Comparison of ENCODE assay signal across 31 cellular contexts in genomic region chr9:107270082-107270481, GRCh38. TPM values are rescaled to one million over a fixed set of nuclear protein-coding genes. Genes with fewer than 3 reads are reported as not detected.
DNase-seq lines count a peak whose midpoint lies in the region; ATAC-seq and TF ChIP-seq lines count a peak whose summit lies in the region.
"Had no signal": no experiment of that assay in that cellular context is flagged by ENCODE, and none has a peak within 500 bp of the region (broad histone marks: within the 10 kb centered on the region; RNA-seq: fewer than 3 reads in every experiment).

No MANE protein-coding gene starts in this region.

- no peaks in the 10 kb centered on the region for H3K36me3 ChIP-seq in adipocyte (ENCODE audit: control insufficient read depth, insufficient read depth, low read length, severe bottlenecking)
- H3K36me3 ChIP-seq in lower lobe of right lung, result no peaks in the 10 kb centered on the region
- no peaks in the 10 kb centered on the region for H3K36me3 ChIP-seq in upper lobe of right lung
- H3K36me3 ChIP-seq in GM23248 (ENCODE audit: low read depth), result no peaks in the 10 kb centered on the region
- H3K36me3 ChIP-seq: neutrophil, sigmoid colon, transverse colon had no signal

- H3K9me2 ChIP-seq in GM23248 (ENCODE audit: insufficient read depth), result no peaks in the 10 kb centered on the region

- H3K4me3 ChIP-seq in adipocyte (ENCODE audit: low read length), result peak overlapping the region; percentile 60
- peak overlapping the region; percentile 25 for H3K4me3 ChIP-seq in lower lobe of right lung
- peak overlapping the region; percentile 10 for H3K4me3 ChIP-seq in upper lobe of right lung
- no peak overlapping the region for H3K4me3 ChIP-seq in GM23248
- H3K4me3 ChIP-seq: sigmoid colon, transverse colon had no signal

- intact Hi-C loops in lower lobe of right lung (cut with DNase I) (no loop called here), upper lobe of right lung (cut with DNase I) (no loop called here)

- peaks cover 34% of the 10 kb centered on the region for H3K27me3 Mint-ChIP-seq in activated CD4-positive, alpha-beta T cell treated with anti-CD3 and anti-CD28 coated beads, Interleukin-2, amount 10 ng/mL, durations not matched to agents 7 days and 5 days

- no peaks in the 10 kb centered on the region for H4K20me1 ChIP-seq in GM23248 (ENCODE audit: insufficient read depth)

- WGBS in GM23248 (ENCODE audit: low coverage in 1 of 2, low lambda C conversion rate in 2 of 2, missing lambda C conversion rate in 2 of 2), 2 experiments, result 50 to 90% methylated on average over 1 of the region's 1 CpG

- H3K4me3 Mint-ChIP-seq in activated CD4-positive, alpha-beta T cell treated with anti-CD3 and anti-CD28 coated beads, Interleukin-2, amount 10 ng/mL, durations not matched to agents 7 days and 5 days, result no peak overlapping the region
- H3K4me3 Mint-ChIP-seq: activated CD8-positive, alpha-beta T cell treated with anti-CD3 and anti-CD28 coated beads, Interleukin-2, amount 10 ng/mL, durations not matched to agents 7 days and 5 days; activated naive CD4-positive, alpha-beta T cell treated with anti-CD3 and anti-CD28 coated beads, Interleukin-2, amount 50 U/mL, for 24 hours; CD4-positive, CD25-positive, alpha-beta regulatory T cell; H9; immature natural killer cell; naive B cell had no signal

- H3K36me3 Mint-ChIP-seq in activated CD4-positive, alpha-beta T cell treated with anti-CD3 and anti-CD28 coated beads, Interleukin-2, amount 10 ng/mL, durations not matched to agents 7 days and 5 days (ENCODE audit: low read depth), result no peaks in the 10 kb centered on the region
- H3K36me3 Mint-ChIP-seq: activated naive CD4-positive, alpha-beta T cell treated with anti-CD3 and anti-CD28 coated beads, Interleukin-2, amount 50 U/mL, for 24 hours; naive B cell had no signal

- peaks cover 3% of the 10 kb centered on the region for H3K9me3 Mint-ChIP-seq in activated CD4-positive, alpha-beta T cell treated with anti-CD3 and anti-CD28 coated beads, Interleukin-2, amount 10 ng/mL, durations not matched to agents 7 days and 5 days

- POLR2A ChIA-PET in activated CD4-positive, alpha-beta T cell treated with anti-CD3 and anti-CD28 coated beads, Interleukin-2, amount 10 ng/mL, durations not matched to agents 7 days and 5 days (lab: Charles Lee), result no interaction called here

- no peak for DNase-seq in activated CD4-positive, alpha-beta T cell treated with anti-CD3 and anti-CD28 coated beads, Interleukin-2, amount 10 ng/mL, durations not matched to agents 7 days and 5 days
- DNase-seq in activated CD4-positive, alpha-beta T cell treated with anti-CD3 and anti-CD28 coated beads, Interleukin-2, amount 50 U/mL, for 1 hour, result no peak
- no peak for DNase-seq in adipocyte (ENCODE audit: low read depth)
- DNase-seq in lower lobe of right lung, result no peak
- DNase-seq in upper lobe of right lung, result no peak
- no peak for DNase-seq in activated naive CD4-positive, alpha-beta T cell treated with anti-CD3 and anti-CD28 coated beads, Interleukin-2, amount 50 U/mL, for 16 hours
- no peak for DNase-seq in caudate nucleus (lab: John Stamatoyannopoulos, UW)
- no peak for DNase-seq in GM23248
- DNase-seq: activated CD8-positive, alpha-beta T cell treated with anti-CD3 and anti-CD28 coated beads, Interleukin-2, amount 10 ng/mL, durations not matched to agents 7 days and 5 days; amygdala; effector CD4-positive, alpha-beta T cell; H9; immature natural killer cell; midbrain; naive B cell; NCI-H1417 treated with DMSO at 0.1 percent for 48 hours; NCI-H2029 treated with DMSO at 0.1 percent for 48 hours; NCI-H226; NCI-H526 treated with DMSO at 0.1 percent for 48 hours; SHP77 treated with DMSO at 0.1 percent for 48 hours; sigmoid colon; stimulated activated CD4-positive, alpha-beta T cell treated with anti-CD3 and anti-CD28 coated beads, Interleukin-4, amount 100 ng/mL, for 4 hours; SW 1271; T-helper 9 cell; transverse colon had no signal

- TF ChIP-seq CTCF in lower lobe of right lung (IDR thresholded peaks at IDR 0.05), result no peak
- TF ChIP-seq CTCF in upper lobe of right lung (IDR thresholded peaks at IDR 0.05), result no peak

- H3K9me3 ChIP-seq in adipocyte (ENCODE audit: control insufficient read depth, low read length) (peaks cover 4% of the 10 kb centered on the region), lower lobe of right lung (peaks cover 4% of the 10 kb centered on the region), upper lobe of right lung (peaks cover 5% of the 10 kb centered on the region), GM23248 (ENCODE audit: low read depth) (no peaks in the 10 kb centered on the region)
- H3K9me3 ChIP-seq: neutrophil, sigmoid colon had no signal

- in situ Hi-C loops in GM23248 (cut with MboI), result no loop called here

- no peak overlapping the region for H3K4me2 ChIP-seq in GM23248 (ENCODE audit: unreplicated experiment)

- no peaks in the 10 kb centered on the region for H3K79me2 ChIP-seq in GM23248 (ENCODE audit: insufficient read depth)

- peaks cover 60% of the 10 kb centered on the region for H3K4me1 ChIP-seq in adipocyte (ENCODE audit: control insufficient read depth, insufficient read depth, low read length)
- peaks cover 16% of the 10 kb centered on the region for H3K4me1 ChIP-seq in lower lobe of right lung
- peaks cover 27% of the 10 kb centered on the region for H3K4me1 ChIP-seq in upper lobe of right lung
- H3K4me1 ChIP-seq in GM23248 (ENCODE audit: insufficient read depth), result peaks cover 42% of the 10 kb centered on the region

- peaks cover 15% of the 10 kb centered on the region for H3F3A ChIP-seq in GM23248 (ENCODE audit: insufficient read depth)

- peak overlapping the region; percentile 54 for H3K27ac Mint-ChIP-seq in activated CD4-positive, alpha-beta T cell treated with anti-CD3 and anti-CD28 coated beads, Interleukin-2, amount 10 ng/mL, durations not matched to agents 7 days and 5 days
- H3K27ac Mint-ChIP-seq: activated CD8-positive, alpha-beta T cell treated with anti-CD3 and anti-CD28 coated beads, Interleukin-2, amount 10 ng/mL, durations not matched to agents 7 days and 5 days; activated naive CD4-positive, alpha-beta T cell treated with anti-CD3 and anti-CD28 coated beads, Interleukin-2, amount 50 U/mL, for 24 hours; CD4-positive, CD25-positive, alpha-beta regulatory T cell; H9; immature natural killer cell had no signal

- no peaks in the 10 kb centered on the region for H3K27me3 ChIP-seq in adipocyte (replicated peaks; ENCODE audit: control insufficient read depth, insufficient read depth, low read length)
- H3K27me3 ChIP-seq in lower lobe of right lung (ENCODE audit: low read depth), result no peaks in the 10 kb centered on the region
- H3K27me3 ChIP-seq in upper lobe of right lung, result no peaks in the 10 kb centered on the region
- H3K27me3 ChIP-seq in GM23248 (replicated peaks; ENCODE audit: insufficient read depth), result no peaks in the 10 kb centered on the region
- H3K27me3 ChIP-seq: sigmoid colon, transverse colon had no signal

- peak overlapping the region; percentile 51 for H3K27ac ChIP-seq in lower lobe of right lung
- peak overlapping the region; percentile 12 for H3K27ac ChIP-seq in upper lobe of right lung
- no peak overlapping the region for H3K27ac ChIP-seq in caudate nucleus (ENCODE audit: low read depth, low read length)
- H3K27ac ChIP-seq in GM23248, result no peak overlapping the region
- H3K27ac ChIP-seq: 22Rv1, HL-60, neutrophil, sigmoid colon, transverse colon had no signal

- no peak overlapping the region for H2AFZ ChIP-seq in GM23248

- H3K9ac ChIP-seq in adipocyte (ENCODE audit: low read length) (peak overlapping the region; percentile 79), GM23248 (no peak overlapping the region)

- peak; percentile 15 to 57 for ATAC-seq in lower lobe of right lung
- ATAC-seq in upper lobe of right lung, result peak; percentile 12
- ATAC-seq: activated CD8-positive, alpha-beta T cell treated with anti-CD3 and anti-CD28 coated beads, Interleukin-2, amount 10 ng/mL, durations not matched to agents 7 days and 5 days; Panc1 had no signal

- CTCF ChIA-PET in activated CD4-positive, alpha-beta T cell treated with anti-CD3 and anti-CD28 coated beads, Interleukin-2, amount 10 ng/mL, durations not matched to agents 7 days and 5 days (lab: Charles Lee), result interaction anchor here (1.7 kb wide), 1 partner anchor 10 kb away, joined by 5 read pairs; no protein-coding TSS in a partner anchor

- peaks cover 7% of the 10 kb centered on the region for H3K4me1 Mint-ChIP-seq in activated CD4-positive, alpha-beta T cell treated with anti-CD3 and anti-CD28 coated beads, Interleukin-2, amount 10 ng/mL, durations not matched to agents 7 days and 5 days
- H3K4me1 Mint-ChIP-seq: activated naive CD4-positive, alpha-beta T cell treated with anti-CD3 and anti-CD28 coated beads, Interleukin-2, amount 50 U/mL, for 24 hours; CD4-positive, CD25-positive, alpha-beta regulatory T cell had no signal

RNA-seq across cellular contexts. Expression of gene RAD23B, which starts 13.0 kb away (rescaled TPM):
- total RNA-seq in activated CD4-positive, alpha-beta T cell treated with anti-CD3 and anti-CD28 coated beads, Interleukin-2, amount 10 ng/mL, durations not matched to agents 7 days and 5 days, result 100 to 1,000 TPM in 1 of 2 experiments, 10 to 100 TPM in 1; 89.7 to 116 TPM
- total RNA-seq in lower lobe of right lung, result 95.4 TPM
- 98.0 TPM for total RNA-seq in upper lobe of right lung
- total RNA-seq in GM23248 (2014; rRNA removed; shearing (Covaris generic)), result 122 and 124 TPM in 2 replicates
- 16.8 and 18.9 TPM in 2 replicates for polyA plus RNA-seq in GM23248 (2016; fragmentation: Nextera tagmentation; extraction: Ambion mirVana)

Comparison
In these comparisons a context has a peak if more than half of its experiments do, and no peak if none do; other contexts are left out.
1. H3K27ac ChIP-seq: peak in lower lobe of right lung (single experiment) and upper lobe of right lung (single experiment); none in caudate nucleus (single experiment) and GM23248 (single experiment).